Comparison of ENCODE assay signal across 17 cellular contexts in the genomic region with DNA sequence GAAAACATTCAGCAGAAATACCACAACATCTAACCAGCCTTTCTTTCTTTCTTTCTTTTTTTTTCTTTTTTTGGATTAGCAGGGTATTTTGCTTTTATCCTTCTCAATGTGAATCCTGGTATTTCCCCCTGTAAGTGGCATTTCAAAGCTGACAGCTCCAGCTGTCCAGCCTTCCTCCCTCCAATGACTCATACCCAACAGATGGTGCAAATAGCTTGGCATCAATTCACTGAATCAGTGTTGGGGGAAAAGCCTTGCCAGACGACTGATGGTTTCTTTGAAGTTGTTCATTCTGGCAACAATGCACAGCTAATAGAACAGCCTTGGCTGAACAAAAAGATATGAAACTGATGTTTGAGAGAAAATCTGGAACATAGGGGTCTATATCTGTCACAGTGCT.
DNase-seq lines count a peak whose midpoint lies in the region; ATAC-seq and TF ChIP-seq lines count a peak whose summit lies in the region.
"Had no signal": no experiment of that assay in that cellular context is flagged by ENCODE, and none has a peak within 500 bp of the region (broad histone marks: within the 10 kb centered on the region; RNA-seq: fewer than 3 reads in every experiment).

No MANE protein-coding gene starts in this region.

- H3K27me3 ChIP-seq in GM23248 (replicated peaks; ENCODE audit: insufficient read depth) (no peaks in the 10 kb centered on the region), SJCRH30 (no peaks in the 10 kb centered on the region)

- no peak for TF ChIP-seq CTCF in fibroblast of pulmonary artery (IDR thresholded peaks at IDR 0.05; ENCODE audit: low read length, missing control alignments)

- H3K4me1 ChIP-seq in GM23248 (ENCODE audit: insufficient read depth): no peaks in the 10 kb centered on the region
- peaks cover 24% of the 10 kb centered on the region for H3K4me1 ChIP-seq in SJCRH30
- H3K4me1 ChIP-seq: Caco-2, parathyroid adenoma had no signal

- no peaks in the 10 kb centered on the region for H4K20me1 ChIP-seq in GM23248 (ENCODE audit: insufficient read depth)

- H3K27ac ChIP-seq in GM23248 (no peak overlapping the region), SJCRH30 (peak overlapping the region; percentile 63)
- H3K27ac ChIP-seq: parathyroid adenoma, SK-N-MC had no signal

- H3K79me2 ChIP-seq in GM23248 (ENCODE audit: insufficient read depth): no peaks in the 10 kb centered on the region
- H3K79me2 ChIP-seq: parathyroid adenoma had no signal

- POLR2A ChIA-PET in HEK293T (lab: Yijun Ruan, JAX): no interaction called here

- no peaks in the 10 kb centered on the region for H3F3A ChIP-seq in GM23248 (ENCODE audit: insufficient read depth)

- H3K9me2 ChIP-seq in GM23248 (ENCODE audit: insufficient read depth): no peaks in the 10 kb centered on the region

- WGBS in GM23248 (ENCODE audit: low coverage in 1 of 2, low lambda C conversion rate in 2 of 2, missing lambda C conversion rate in 2 of 2), 2 experiments: 0% methylated on average over 1 of the region's 1 CpG

- DNase-seq in GM23248 (peak; percentile 45), SJCRH30 (peak; percentile 86 to 96), fibroblast of pulmonary artery (ENCODE audit: low read depth) (peak; percentile 7), renal cortical epithelial cell (ENCODE audit: low read depth) (peak; percentile 80), NCI-H2227 treated with DMSO at 0.1 percent for 48 hours (lab: John Stamatoyannopoulos, UW) (no peak), HEK293T (ENCODE audit: extremely low spot score) (no peak)
- DNase-seq in NK-92 treated with Interleukin-12 subunit alpha and Interleukin-12 subunit beta, amount 100 ng/mL, for 24 hours (lab: John Stamatoyannopoulos, UW): no peak
- DNase-seq: activated CD4-positive, alpha-beta T cell treated with anti-CD3 and anti-CD28 coated beads, Interleukin-2, amount 50 U/mL, for 1 hour; activated gamma-delta T cell; Caco-2; cortex of kidney; HFFc6; left ventricle myocardium superior; NCI-H526 treated with DMSO at 0.1 percent for 48 hours had no signal

- no peak for ATAC-seq in GM21381 (IDR thresholded peaks at IDR 0.05; ENCODE audit: unreplicated experiment)
- ATAC-seq: left ventricle myocardium superior had no signal

- no peak overlapping the region for H3K4me2 ChIP-seq in GM23248 (ENCODE audit: unreplicated experiment)

- H3K9me3 ChIP-seq in GM23248 (ENCODE audit: low read depth) (no peaks in the 10 kb centered on the region), SJCRH30 (replicated peaks) (no peaks in the 10 kb centered on the region)
- H3K9me3 ChIP-seq: Caco-2 had no signal

- in situ Hi-C loops in GM23248 (cut with MboI): no loop called here

- CTCF ChIA-PET in HEK293T (lab: Yijun Ruan, JAX): no interaction called here

- no peak overlapping the region for H3K9ac ChIP-seq in GM23248
- H3K9ac ChIP-seq: parathyroid adenoma had no signal

- H2AFZ ChIP-seq in GM23248: no peak overlapping the region
- H2AFZ ChIP-seq: parathyroid adenoma had no signal

- H3K4me3 ChIP-seq in GM23248: no peak overlapping the region
- no peak overlapping the region for H3K4me3 ChIP-seq in SJCRH30
- no peak overlapping the region for H3K4me3 ChIP-seq in fibroblast of pulmonary artery (replicated peaks; ENCODE audit: low read depth, low read length)
- H3K4me3 ChIP-seq: SK-N-MC had no signal

- H3K36me3 ChIP-seq in GM23248 (ENCODE audit: low read depth): no peaks in the 10 kb centered on the region
- no peaks in the 10 kb centered on the region for H3K36me3 ChIP-seq in SJCRH30

TF ChIP-seq in HEK293T, 16 proteins besides CTCF, POLR2A, EP300 and RAD21:
- no peak for TF ChIP-seq SP1 (IDR thresholded peaks at IDR 0.05)
- TF ChIP-seq ZNF384 (IDR thresholded peaks at IDR 0.05): no peak
- no peak for TF ChIP-seq FOXM1 (IDR thresholded peaks at IDR 0.05; ENCODE audit: borderline replicate concordance)
- TF ChIP-seq L3MBTL2 (conservative IDR thresholded peaks at IDR 0.05): no peak
- TF ChIP-seq LEF1 (IDR thresholded peaks at IDR 0.05; ENCODE audit: borderline replicate concordance): no peak
- TF ChIP-seq NFRKB (IDR thresholded peaks at IDR 0.05): no peak

Comparison
In these comparisons a context has a peak if more than half of its experiments do, and no peak if none do; other contexts are left out.
1. DNase-seq: peak in GM23248 (single experiment), SJCRH30 (2 of 2), fibroblast of pulmonary artery (single experiment) and renal cortical epithelial cell (single experiment); none in NCI-H2227 treated with DMSO at 0.1 percent for 48 hours (single experiment), HEK293T (single experiment) and NK-92 treated with Interleukin-12 subunit alpha and Interleukin-12 subunit beta, amount 100 ng/mL, for 24 hours (single experiment).